ENCODE assay signal across 17 cellular contexts in the genomic region with DNA sequence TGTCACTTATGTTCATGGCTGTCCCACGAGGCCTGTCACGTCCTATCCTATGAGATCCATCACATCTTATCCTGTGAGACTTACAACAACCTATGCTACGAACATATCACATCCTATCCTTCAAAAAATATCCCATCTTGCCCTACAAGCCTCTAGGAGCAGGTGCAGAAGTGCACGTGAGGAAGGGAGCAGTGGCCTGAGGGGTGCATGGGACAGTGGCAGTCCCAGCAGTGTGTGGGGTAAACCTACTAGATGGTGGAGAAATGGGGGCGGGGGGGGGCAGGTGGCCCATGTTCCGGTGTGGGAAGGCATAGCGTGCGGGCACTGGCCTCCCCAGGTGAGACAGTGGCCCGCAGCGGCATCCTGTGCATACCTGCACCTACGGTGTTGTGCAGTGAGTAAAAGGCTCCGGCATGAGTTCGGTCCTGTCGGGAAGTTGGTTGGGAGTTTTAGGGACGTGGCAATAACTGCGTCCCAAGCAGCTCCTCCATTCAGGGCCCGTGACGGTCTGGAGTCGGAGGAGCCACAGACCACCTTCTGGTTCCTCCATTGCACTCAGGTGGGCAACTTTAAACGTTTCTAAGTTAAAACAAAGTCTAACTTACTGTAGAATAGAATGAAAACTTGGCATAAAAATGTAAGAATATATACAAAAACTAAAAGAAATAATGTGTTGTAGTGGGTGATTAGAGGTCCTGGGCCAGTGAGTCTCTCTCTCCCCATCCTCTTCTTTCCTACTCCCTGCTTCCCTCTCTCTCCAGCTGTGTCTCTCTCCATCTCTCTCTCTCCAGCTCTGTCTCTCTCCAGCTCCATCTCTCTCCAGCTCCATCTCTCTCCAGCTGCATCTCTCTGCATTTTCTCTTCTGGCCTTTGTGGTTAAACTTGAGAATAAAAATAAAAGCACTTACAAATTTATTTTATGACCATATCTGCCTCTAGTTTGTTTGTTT. TPM values are rescaled to one million over a fixed set of nuclear protein-coding genes. Genes with fewer than 3 reads are reported as not detected.
DNase-seq lines count a peak whose midpoint lies in the region; ATAC-seq and TF ChIP-seq lines count a peak whose summit lies in the region.
"Had no signal": no experiment of that assay in that cellular context is flagged by ENCODE, and none has a peak within 500 bp of the region (broad histone marks: within the 10 kb centered on the region; RNA-seq: fewer than 3 reads in every experiment).

No MANE protein-coding gene starts in this region.

- peak overlapping the region; percentile 12 for H2BK15ac ChIP-seq in neuronal stem cell (ENCODE audit: low read length)

- H4K8ac ChIP-seq in neuronal stem cell (ENCODE audit: low read depth, low read length) = no peak overlapping the region

- H3K36me3 ChIP-seq in left ventricle myocardium inferior (no peaks in the 10 kb centered on the region), neuronal stem cell (replicated peaks in 1 of 2; ENCODE audit: control insufficient read depth in 2 of 2, insufficient read depth in 2 of 2, low read length in 2 of 2) (no peaks in the 10 kb centered on the region), gastrocnemius medialis (no peaks in the 10 kb centered on the region)

- no peak overlapping the region for H3K23ac ChIP-seq in neuronal stem cell (ENCODE audit: low read depth, low read length, poor library complexity)

- H3K9me3 ChIP-seq in left ventricle myocardium inferior (replicated peaks) (no peaks in the 10 kb centered on the region), neuronal stem cell (replicated peaks in 1 of 2; ENCODE audit: control insufficient read depth in 2 of 2, insufficient read depth in 1 of 2, low read depth in 1 of 2, low read length in 2 of 2) (no peaks in the 10 kb centered on the region), gastrocnemius medialis (no peaks in the 10 kb centered on the region)
- H3K9me3 ChIP-seq: BLaER1 had no signal

- no peaks in the 10 kb centered on the region for H3K9me3 Mint-ChIP-seq in brain

- in situ Hi-C loops in gastrocnemius medialis (cut with MboI; ENCODE audit: low sequenced_read_pairs in 4 of 4) = no loop called here

- H3K14ac ChIP-seq in neuronal stem cell (ENCODE audit: low read length) = no peak overlapping the region

- WGBS in neuronal stem cell (ENCODE audit: extremely low coverage in 2 of 2, insufficient read length in 2 of 2, insufficient replicate concordance in 1 of 2), 2 donors = no CpG with 5 or more reads among the region's 20 CpGs

- H3K27ac Mint-ChIP-seq in brain = peak overlapping the region in 3 of 5 experiments; percentile 26 to 90 (median 37)

- no peak overlapping the region for H2BK12ac ChIP-seq in neuronal stem cell (ENCODE audit: low read length)

- H3K4me3 Mint-ChIP-seq in brain = no peak overlapping the region

- H3K27me3 Mint-ChIP-seq in brain = peaks cover 6% of the 10 kb centered on the region

- no peaks in the 10 kb centered on the region for H3K27me3 ChIP-seq in left ventricle myocardium inferior (ENCODE audit: low read depth)
- H3K27me3 ChIP-seq in neuronal stem cell (ENCODE audit: control insufficient read depth in 3 of 3, insufficient read depth in 3 of 3, low read depth in 1 of 3, low read length in 3 of 3) = no peaks in the 10 kb centered on the region
- H3K27me3 ChIP-seq in gastrocnemius medialis = no peaks in the 10 kb centered on the region
- H3K27me3 ChIP-seq: BLaER1 had no signal

- H3K4me2 ChIP-seq in neuronal stem cell (ENCODE audit: insufficient read depth, low read length, poor library complexity, severe bottlenecking) = no peak overlapping the region
- H3K4me2 ChIP-seq: BLaER1, KMS-11 had no signal

- H2BK120ac ChIP-seq in neuronal stem cell (ENCODE audit: low read depth, low read length) = no peak overlapping the region

- no peak overlapping the region for H3K4ac ChIP-seq in neuronal stem cell (ENCODE audit: low read length)

- peak overlapping the region; percentile 89 for H3K27ac ChIP-seq in left ventricle myocardium inferior (replicated peaks)
- no peak overlapping the region for H3K27ac ChIP-seq in neuronal stem cell (replicated peaks; ENCODE audit: low read length)
- no peak overlapping the region for H3K27ac ChIP-seq in gastrocnemius medialis
- H3K27ac ChIP-seq: BLaER1, KMS-11, RWPE1 had no signal

- H3K4me1 ChIP-seq in left ventricle myocardium inferior (peaks cover 91% of the 10 kb centered on the region), neuronal stem cell (ENCODE audit: control insufficient read depth in 2 of 2, insufficient read depth in 1 of 2, low read depth in 1 of 2, low read length in 2 of 2) (peaks cover 16 to 27% of the 10 kb centered on the region in 2 donors), gastrocnemius medialis (peaks cover 25 to 30% of the 10 kb centered on the region in 2 donors)

- H2AK5ac ChIP-seq in neuronal stem cell (ENCODE audit: low read depth, low read length) = no peak overlapping the region

- H2BK5ac ChIP-seq in neuronal stem cell (ENCODE audit: low read length) = no peak overlapping the region

- H3K4me3 ChIP-seq in left ventricle myocardium inferior = no peak overlapping the region
- H3K4me3 ChIP-seq in neuronal stem cell (ENCODE audit: low read length in 2 of 2) = no peak overlapping the region
- H3K4me3 ChIP-seq in gastrocnemius medialis = no peak overlapping the region
- H3K4me3 ChIP-seq: BLaER1, GM12878 had no signal

- no peak for TF ChIP-seq CTCF in left ventricle myocardium inferior (IDR thresholded peaks at IDR 0.05; ENCODE audit: borderline replicate concordance)
- no peak for TF ChIP-seq CTCF in brain (conservative IDR thresholded peaks at IDR 0.05)
- TF ChIP-seq CTCF in gastrocnemius medialis (IDR thresholded peaks at IDR 0.05 in 4 of 5, conservative IDR thresholded peaks at IDR 0.05 in 1 of 5) = no peak

- no peaks in the 10 kb centered on the region for H3K36me3 Mint-ChIP-seq in brain

- peaks cover 24% of the 10 kb centered on the region for H3K79me1 ChIP-seq in neuronal stem cell (ENCODE audit: low read depth, low read length)

- intact Hi-C loops in left ventricle myocardium inferior (cut with micrococcal nuclease) = no loop called here
- intact Hi-C loops in cardiac septum (cut with DNase I) = no loop called here
- intact Hi-C loops in gastrocnemius medialis (cut with DNase I; ENCODE audit: low total_unique reads) = no loop called here

- H3K4me1 Mint-ChIP-seq in brain = peaks cover 88% of the 10 kb centered on the region

- no peak overlapping the region for H3K9ac ChIP-seq in neuronal stem cell (ENCODE audit: low read depth, low read length, poor library complexity)
- H3K9ac ChIP-seq: BLaER1, KMS-11 had no signal

- H3K18ac ChIP-seq in neuronal stem cell (ENCODE audit: low read length) = no peak overlapping the region

- DNase-seq in left ventricle myocardium inferior = no peak
- DNase-seq in cardiac septum (ENCODE audit: low spot score) = no peak
- no peak for DNase-seq in neuronal stem cell (ENCODE audit: low spot score)
- no peak for DNase-seq in gastrocnemius medialis
- no peak for DNase-seq in hepatic stellate cell (ENCODE audit: low spot score)
- DNase-seq: GDM1, NCI-H1048, NCI-H1436 treated with DMSO at 0.1 percent for 48 hours, NCI-H2029 treated with DMSO at 0.1 percent for 48 hours, NCI-H446 treated with DMSO at 0.1 percent for 48 hours had no signal

- no peak overlapping the region for H2AFZ ChIP-seq in neuronal stem cell (ENCODE audit: low read length)

- ATAC-seq in HG03108 (IDR thresholded peaks at IDR 0.05; ENCODE audit: unreplicated experiment) (no peak), gastrocnemius medialis (no peak)
- ATAC-seq: GM12878, HepG2 had no signal

- no peak overlapping the region for H4K91ac ChIP-seq in neuronal stem cell (ENCODE audit: low read depth, low read length, poor library complexity)

- no peak for TF ChIP-seq POLR2A in gastrocnemius medialis (IDR thresholded peaks at IDR 0.05)

RNA-seq across cellular contexts. Expression of gene ATP11A, which starts 42.1 kb away (rescaled TPM):
- 106 TPM for total RNA-seq in left ventricle myocardium inferior
- 96.5 TPM for total RNA-seq in cardiac septum
- 52.1 TPM for polyA plus RNA-seq in brain (ENCODE audit: insufficient read depth, low read depth, low replicate concordance)
- polyA plus RNA-seq in neuronal stem cell (2013, experiment 1 of 2) = 22.9 TPM
- 23.4 TPM for polyA plus RNA-seq in neuronal stem cell (2013, experiment 2 of 2)
- total RNA-seq in gastrocnemius medialis = 10 to 100 TPM; 10.0 to 14.2 (median 12.6) TPM
